ENCODE assay signal across 1 cellular context in the genomic region with DNA sequence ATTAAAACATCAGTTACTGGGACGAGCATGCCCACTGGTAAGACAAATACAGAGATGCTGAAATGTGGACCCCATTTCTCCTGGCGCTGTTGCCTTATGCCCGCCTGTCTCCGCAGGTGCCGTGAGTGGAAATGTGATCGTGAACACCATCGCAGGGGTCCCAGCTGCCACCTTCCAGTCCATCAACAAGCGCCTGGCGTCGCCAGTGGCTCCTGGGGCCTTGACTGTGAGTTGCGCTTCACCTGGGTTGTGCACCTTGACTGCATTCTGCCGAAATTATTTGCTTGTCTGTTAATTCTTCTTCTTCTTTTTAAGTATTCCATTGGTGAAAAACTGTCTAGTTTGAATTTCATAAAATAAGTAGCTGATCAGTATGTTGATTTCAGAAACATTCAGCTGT.
TF ChIP-seq lines count a peak whose summit lies in the region.

No MANE protein-coding gene starts in this region.

TF ChIP-seq in IMR-90, 13 proteins besides CTCF, POLR2A, EP300 and RAD21 (continued from another document):
- TF ChIP-seq, protein P1, sequence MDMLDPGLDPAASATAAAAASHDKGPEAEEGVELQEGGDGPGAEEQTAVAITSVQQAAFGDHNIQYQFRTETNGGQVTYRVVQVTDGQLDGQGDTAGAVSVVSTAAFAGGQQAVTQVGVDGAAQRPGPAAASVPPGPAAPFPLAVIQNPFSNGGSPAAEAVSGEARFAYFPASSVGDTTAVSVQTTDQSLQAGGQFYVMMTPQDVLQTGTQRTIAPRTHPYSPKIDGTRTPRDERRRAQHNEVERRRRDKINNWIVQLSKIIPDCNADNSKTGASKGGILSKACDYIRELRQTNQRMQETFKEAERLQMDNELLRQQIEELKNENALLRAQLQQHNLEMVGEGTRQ (IDR thresholded peaks at IDR 0.05; ENCODE audit: low read depth, low read length), result no peak
- TF ChIP-seq RCOR1 (IDR thresholded peaks at IDR 0.05; ENCODE audit: insufficient replicate concordance, low read length) (no peak), MAZ (IDR thresholded peaks at IDR 0.05; ENCODE audit: borderline replicate concordance, low read depth, low read length) (no peak), RFX5 (IDR thresholded peaks at IDR 0.05; ENCODE audit: low read depth, low read length) (no peak), BHLHE40 (IDR thresholded peaks at IDR 0.05; ENCODE audit: low read depth, low read length) (no peak), MAFK (IDR thresholded peaks at IDR 0.05; ENCODE audit: low read depth, low read length) (no peak), CEBPB (IDR thresholded peaks at IDR 0.05; ENCODE audit: low read depth, low read length) (no peak), FOS (IDR thresholded peaks at IDR 0.05; ENCODE audit: low read depth, low read length) (no peak)
